ENCODE assay signal across 9 cellular contexts in the genomic region with DNA sequence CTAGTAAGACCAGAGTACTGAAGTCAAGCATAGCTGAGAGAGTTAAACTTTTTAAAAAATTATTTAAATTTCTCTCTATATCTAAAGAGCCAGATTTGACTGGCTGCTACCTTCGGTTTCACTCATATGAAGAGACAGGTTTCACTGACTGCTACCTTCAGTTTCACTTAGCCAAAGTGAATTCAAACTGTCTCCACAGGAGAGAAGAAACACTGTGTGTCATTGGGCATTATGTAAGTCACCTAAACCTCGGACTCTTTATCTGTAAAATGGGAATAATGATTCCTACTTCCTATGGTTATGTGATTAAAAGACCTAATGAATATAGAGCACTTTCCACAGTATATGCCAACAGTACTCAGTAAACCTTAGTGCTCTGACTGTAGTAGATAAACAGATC. TPM values are rescaled to one million over a fixed set of nuclear protein-coding genes. Genes with fewer than 3 reads are reported as not detected.
DNase-seq lines count a peak whose midpoint lies in the region; ATAC-seq and TF ChIP-seq lines count a peak whose summit lies in the region.
"Had no signal": no experiment of that assay in that cellular context is flagged by ENCODE, and none has a peak within 500 bp of the region (broad histone marks: within the 10 kb centered on the region; RNA-seq: fewer than 3 reads in every experiment).

No MANE protein-coding gene starts in this region.

- in situ Hi-C loops in transverse colon (cut with MboI; ENCODE audit: low pct_ligation_motif_present in 1 of 4, low pct_unique_long_range_greater_than_20kb in 1 of 4, low sequenced_read_pairs in 3 of 4) (no loop called here), HAP-1 (cut with MboI; ENCODE audit: low sequenced_read_pairs) (no loop called here)

- no peak for ATAC-seq in Right ventricle myocardium superior (ENCODE audit: poor library complexity)
- ATAC-seq in HG02970 (IDR thresholded peaks at IDR 0.05; ENCODE audit: low FRiP score, unreplicated experiment): peak; percentile 91
- ATAC-seq in activated B cell treated with CpG ODN at 0.5 μM for 24 hours (ENCODE audit: low read depth): peak; percentile 63

- TF ChIP-seq EP300 in transverse colon (IDR thresholded peaks at IDR 0.05; ENCODE audit: low read depth): no peak

- H3K4me3 Mint-ChIP-seq in activated B cell treated with CpG ODN at 0.5 μM for 24 hours: peak overlapping the region; percentile 74

- H3K27me3 ChIP-seq in left ventricle myocardium inferior (ENCODE audit: low read depth): no peaks in the 10 kb centered on the region
- no peaks in the 10 kb centered on the region for H3K27me3 ChIP-seq in transverse colon
- H3K27me3 ChIP-seq in HAP-1 (ENCODE audit: low read depth): no peaks in the 10 kb centered on the region

- TF ChIP-seq POLR2A in transverse colon (IDR thresholded peaks at IDR 0.05): no peak

- POLR2A ChIA-PET in activated B cell treated with CpG ODN at 0.5 μM for 24 hours (lab: Charles Lee): interaction anchor here (1.3 kb wide), 1 partner anchor 27 kb away, joined by 3 read pairs; no protein-coding TSS in a partner anchor

- intact Hi-C loops in left ventricle myocardium inferior (cut with micrococcal nuclease) (no loop called here), Right ventricle myocardium superior (cut with DNase I) (no loop called here), activated B cell treated with CpG ODN at 0.5 μM for 24 hours (cut with micrococcal nuclease) (loop anchor here (2.0 kb wide), 3 partner anchors 40 to 156 kb away; partner anchors contain the start of gene MET), transverse colon (cut with DNase I; ENCODE audit: low total_unique reads) (no loop called here)

- CTCF ChIA-PET in activated B cell treated with CpG ODN at 0.5 μM for 24 hours (lab: Charles Lee): interaction anchor here (1.2 to 1.4 kb wide), 2 partner anchors 39 to 41 kb away, joined by 3 to 5 read pairs; no protein-coding TSS in a partner anchor

- H3K4me3 ChIP-seq in left ventricle myocardium inferior (no peak overlapping the region), transverse colon (no peak overlapping the region), HAP-1 (no peak overlapping the region)

- H3K27me3 Mint-ChIP-seq in activated B cell treated with CpG ODN at 0.5 μM for 24 hours: peaks cover 12% of the 10 kb centered on the region

- H3K36me3 Mint-ChIP-seq in activated B cell treated with CpG ODN at 0.5 μM for 24 hours (ENCODE audit: low read depth): no peaks in the 10 kb centered on the region

- no peaks in the 10 kb centered on the region for H3K9me3 Mint-ChIP-seq in activated B cell treated with CpG ODN at 0.5 μM for 24 hours

- H3K4me1 Mint-ChIP-seq in activated B cell treated with CpG ODN at 0.5 μM for 24 hours: peaks cover 26% of the 10 kb centered on the region

- H3K36me3 ChIP-seq in left ventricle myocardium inferior (no peaks in the 10 kb centered on the region), transverse colon (no peaks in the 10 kb centered on the region), HAP-1 (replicated peaks) (no peaks in the 10 kb centered on the region)

- peak overlapping the region; percentile 70 for H3K27ac Mint-ChIP-seq in activated B cell treated with CpG ODN at 0.5 μM for 24 hours

- H3K4me1 ChIP-seq in left ventricle myocardium inferior: peaks cover 19% of the 10 kb centered on the region
- peaks cover 0 to 33% (median 17%) of the 10 kb centered on the region in 4 donors for H3K4me1 ChIP-seq in transverse colon
- H3K4me1 ChIP-seq in HAP-1: peaks cover 6% of the 10 kb centered on the region; the same call in 1 of the 2 replicates

- no peaks in the 10 kb centered on the region for H3K9me3 ChIP-seq in left ventricle myocardium inferior (replicated peaks)
- H3K9me3 ChIP-seq in transverse colon: no peaks in the 10 kb centered on the region
- no peaks in the 10 kb centered on the region for H3K9me3 ChIP-seq in HAP-1

- H3K27ac ChIP-seq in left ventricle myocardium inferior (replicated peaks) (peak overlapping the region; percentile 75), transverse colon (peak overlapping the region; percentile 39 to 68 (median 50))

- DNase-seq in left ventricle myocardium inferior (no peak), Right ventricle myocardium superior (no peak), activated B cell treated with CpG ODN at 0.5 μM for 24 hours (no peak), transverse colon (no peak), H4 (ENCODE audit: low spot score) (no peak), HAP-1 (ENCODE audit: low spot score in 2 of 2) (no peak)
- no peak for DNase-seq in stimulated activated naive CD4-positive, alpha-beta T cell treated with Interleukin-2 at 50 U/mL for 16 hours (lab: John Stamatoyannopoulos, UW)
- DNase-seq: stimulated activated CD4-positive, alpha-beta T cell treated with anti-CD3 and anti-CD28 coated beads, Interleukin-1b, Interleukin-23, amount 100 ng/mL, for 48 hours had no signal

- 51 to 56% methylated on average over 2 of the region's 2 CpGs for WGBS in transverse colon (ENCODE audit: low coverage in 1 of 2), 2 donors

- TF ChIP-seq CTCF in left ventricle myocardium inferior (IDR thresholded peaks at IDR 0.05; ENCODE audit: borderline replicate concordance): no peak
- TF ChIP-seq CTCF in activated B cell treated with CpG ODN at 0.5 μM for 24 hours (IDR thresholded peaks at IDR 0.05): no peak
- no peak for TF ChIP-seq CTCF in transverse colon (IDR thresholded peaks at IDR 0.05)

RNA-seq across cellular contexts. Expression of gene MET, which starts 41.6 kb away (rescaled TPM):
- 13.1 TPM for total RNA-seq in left ventricle myocardium inferior
- 14.3 TPM for total RNA-seq in Right ventricle myocardium superior
- total RNA-seq in activated B cell treated with CpG ODN at 0.5 μM for 24 hours: 1.1 and 1.5 TPM in 2 replicates
- total RNA-seq in transverse colon: 10 to 100 TPM in 3 of 4 donors, 1 to 10 TPM in 1; 6.4 to 35.5 (median 20.3) TPM
- 51.1 and 67.7 TPM in 2 replicates for total RNA-seq in H4 (2014; rRNA removed; shearing (Covaris generic))
